Comparison of ENCODE assay signal across 22 cellular contexts in the genomic region with DNA sequence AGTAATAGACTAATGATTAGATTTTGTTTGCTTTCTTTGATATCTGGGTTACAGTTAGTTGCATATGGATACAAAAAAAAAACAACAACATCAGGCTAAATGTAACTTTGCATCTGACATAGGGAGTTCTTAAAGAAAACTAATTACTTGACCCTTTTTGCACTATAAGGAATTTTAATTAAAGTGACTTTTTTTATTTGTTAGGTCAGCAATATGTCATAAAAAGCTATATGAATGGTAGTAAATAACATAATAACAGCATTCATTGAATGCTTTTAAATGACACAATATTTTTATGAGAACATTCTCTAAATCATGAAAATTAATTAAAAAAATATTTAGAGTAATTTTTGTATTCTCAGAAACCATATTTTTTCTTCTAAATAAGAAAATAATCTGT.
DNase-seq lines count a peak whose midpoint lies in the region; ATAC-seq, FAIRE-seq and TF ChIP-seq lines count a peak whose summit lies in the region.
"Had no signal": no experiment of that assay in that cellular context is flagged by ENCODE, and none has a peak within 500 bp of the region (broad histone marks: within the 10 kb centered on the region; RNA-seq: fewer than 3 reads in every experiment).

No MANE protein-coding gene starts in this region.

- ATAC-seq in A549: no peak
- ATAC-seq in K562: no peak
- ATAC-seq in GM21737 (IDR thresholded peaks at IDR 0.05; ENCODE audit: unreplicated experiment): no peak
- ATAC-seq: CD8-positive, alpha-beta T cell; GM12878 had no signal

- TF ChIP-seq CTCF in A549 (IDR thresholded peaks at IDR 0.05): no peak
- TF ChIP-seq CTCF in K562 (IDR thresholded peaks at IDR 0.05 in 2 of 3, conservative IDR thresholded peaks at IDR 0.05 in 1 of 3; ENCODE audit: insufficient read depth in 2 of 3, low read depth in 1 of 3, low read length in 3 of 3): no peak

- no peaks in the 10 kb centered on the region for H3K79me2 ChIP-seq in K562 (ENCODE audit: control insufficient read depth, insufficient read depth, low read length)

- H3K27me3 ChIP-seq in K562 (ENCODE audit: control insufficient read depth in 2 of 2, insufficient read depth in 2 of 2, low read length in 2 of 2) (no peaks in the 10 kb centered on the region), HAP-1 (ENCODE audit: low read depth) (no peaks in the 10 kb centered on the region)
- H3K27me3 ChIP-seq: BLaER1 treated with 17β-estradiol and CSF1 and Interleukin-3, amounts not matched to agents 10 nM and 100 nM had no signal

- H3K27ac ChIP-seq in A549 (no peak overlapping the region), K562 (ENCODE audit: extremely low read depth, low read depth, low read length) (no peak overlapping the region)
- H3K27ac ChIP-seq: BLaER1 treated with 17β-estradiol and CSF1 and Interleukin-3, amounts not matched to agents 10 nM and 100 nM; C4-2B had no signal

- H3K36me3 ChIP-seq in K562 (ENCODE audit: control insufficient read depth, insufficient read depth, low read length): no peaks in the 10 kb centered on the region
- H3K36me3 ChIP-seq in HAP-1 (replicated peaks): no peaks in the 10 kb centered on the region
- H3K36me3 ChIP-seq: BLaER1 treated with 17β-estradiol and CSF1 and Interleukin-3, amounts not matched to agents 10 nM and 100 nM had no signal

- H3K4me1 ChIP-seq in A549: no peaks in the 10 kb centered on the region
- H3K4me1 ChIP-seq in K562 (replicated peaks in 1 of 2; ENCODE audit: control insufficient read depth in 2 of 2, insufficient read depth in 2 of 2, low read length in 2 of 2): no peaks in the 10 kb centered on the region
- H3K4me1 ChIP-seq in HAP-1: peaks cover 13% of the 10 kb centered on the region
- H3K4me1 ChIP-seq: BLaER1 treated with 17β-estradiol and CSF1 and Interleukin-3, amounts not matched to agents 10 nM and 100 nM; Caco-2 had no signal

- BruUV-seq in K562 (replicated peaks; lab: Mats Ljungman, UMichigan): no TSS peak

- intact Hi-C loops in K562 (cut with micrococcal nuclease): no loop called here

- TF ChIP-seq POLR2A in A549 (IDR thresholded peaks at IDR 0.05; ENCODE audit: low read length) (no peak), K562 (conservative IDR thresholded peaks at IDR 0.05) (no peak)

- TF ChIP-seq RAD21 in A549 (conservative IDR thresholded peaks at IDR 0.05 in 1 of 2, IDR thresholded peaks at IDR 0.05 in 1 of 2) (no peak), K562 (CRISPR knock-in tag; conservative IDR thresholded peaks at IDR 0.05 in 1 of 2, IDR thresholded peaks at IDR 0.05 in 1 of 2) (no peak)

- DNase-seq in A549 (ENCODE audit: low read depth in 1 of 2, low spot score in 1 of 2) (no peak), K562 (ENCODE audit: extremely low read depth in 1 of 4, low spot score in 3 of 4) (no peak), HAP-1 (ENCODE audit: low spot score in 2 of 2) (no peak)
- DNase-seq in stimulated activated CD4-positive, alpha-beta T cell treated with anti-CD3 and anti-CD28 coated beads, Interleukin-15, amount 100 ng/mL, for 24 hours: no peak
- DNase-seq: 8988T; AML-193; Caco-2; Calu3; CD4-positive, alpha-beta T cell; CD8-positive, alpha-beta T cell; DMS79 treated with DMSO at 0.1 percent for 48 hours; GDM1 had no signal

- H2AFZ ChIP-seq in K562 (ENCODE audit: low read depth, low read length): no peak overlapping the region

- CTCF ChIA-PET in A549 (lab: Yijun Ruan, JAX): no interaction called here
- CTCF ChIA-PET in K562 (lab: Yijun Ruan, JAX; ENCODE audit: low intra/inter-chr PET ratio): no interaction called here

- H3K9ac ChIP-seq in K562 (ENCODE audit: insufficient read depth in 1 of 2, low read depth in 2 of 2, low read length in 2 of 2): no peak overlapping the region
- H3K9ac ChIP-seq: BLaER1 treated with 17β-estradiol and CSF1 and Interleukin-3, amounts not matched to agents 10 nM and 100 nM had no signal

- H4K20me1 ChIP-seq in K562 (replicated peaks; ENCODE audit: control insufficient read depth, insufficient read depth, low read length): no peaks in the 10 kb centered on the region
- H4K20me1 ChIP-seq: BLaER1 treated with 17β-estradiol and CSF1 and Interleukin-3, amounts not matched to agents 10 nM and 100 nM had no signal

- no peak for FAIRE-seq in A549 (lab: Jason Lieb, UNC)
- FAIRE-seq in G401.6 (lab: Jason Lieb, UNC): peak; percentile 13
- no peak for FAIRE-seq in K562 (lab: Jason Lieb, UNC)
- FAIRE-seq in endometrium (lab: Jason Lieb, UNC): peak; percentile 26
- FAIRE-seq: A204.1, D721Med, GM12878, GM12892, GM18507 had no signal

- TF ChIP-seq EP300 in A549 (IDR thresholded peaks at IDR 0.05) (no peak), K562 (IDR thresholded peaks at IDR 0.05; ENCODE audit: low read length) (no peak)

- no peak overlapping the region for H3K4me2 ChIP-seq in A549
- no peak overlapping the region for H3K4me2 ChIP-seq in K562 (ENCODE audit: insufficient read depth, low read length)
- H3K4me2 ChIP-seq: BLaER1 treated with 17β-estradiol and CSF1 and Interleukin-3, amounts not matched to agents 10 nM and 100 nM had no signal

- no peaks in the 10 kb centered on the region for H3K9me1 ChIP-seq in K562 (ENCODE audit: control insufficient read depth, insufficient read depth, low read length)

- H3K4me3 ChIP-seq in A549 (no peak overlapping the region), K562 (no peak overlapping the region), HAP-1 (no peak overlapping the region)
- H3K4me3 ChIP-seq: BLaER1 treated with 17β-estradiol and CSF1 and Interleukin-3, amounts not matched to agents 10 nM and 100 nM; GM12878 had no signal

- in situ Hi-C loops in K562 (cut with MboI): no loop called here
- in situ Hi-C loops in HAP-1 (cut with MboI; ENCODE audit: low sequenced_read_pairs): no loop called here

- H3K9me3 ChIP-seq in A549 (no peaks in the 10 kb centered on the region), K562 (replicated peaks; ENCODE audit: control insufficient read depth, insufficient read depth, low read depth, low read length) (no peaks in the 10 kb centered on the region), HAP-1 (peaks cover 1% of the 10 kb centered on the region; the same call in 1 of the 2 replicates)
- H3K9me3 ChIP-seq: BLaER1 treated with 17β-estradiol and CSF1 and Interleukin-3, amounts not matched to agents 10 nM and 100 nM; Caco-2 had no signal

- POLR2A ChIA-PET in A549 (lab: Yijun Ruan, JAX) (no interaction called here), K562 (lab: Yijun Ruan, JAX) (no interaction called here)

TF ChIP-seq in A549, 52 proteins besides CTCF, POLR2A, EP300 and RAD21:
- peak; percentile 24 for TF ChIP-seq MAFK (IDR thresholded peaks at IDR 0.05; ENCODE audit: partially characterized antibody)
- TF ChIP-seq, protein P1, sequence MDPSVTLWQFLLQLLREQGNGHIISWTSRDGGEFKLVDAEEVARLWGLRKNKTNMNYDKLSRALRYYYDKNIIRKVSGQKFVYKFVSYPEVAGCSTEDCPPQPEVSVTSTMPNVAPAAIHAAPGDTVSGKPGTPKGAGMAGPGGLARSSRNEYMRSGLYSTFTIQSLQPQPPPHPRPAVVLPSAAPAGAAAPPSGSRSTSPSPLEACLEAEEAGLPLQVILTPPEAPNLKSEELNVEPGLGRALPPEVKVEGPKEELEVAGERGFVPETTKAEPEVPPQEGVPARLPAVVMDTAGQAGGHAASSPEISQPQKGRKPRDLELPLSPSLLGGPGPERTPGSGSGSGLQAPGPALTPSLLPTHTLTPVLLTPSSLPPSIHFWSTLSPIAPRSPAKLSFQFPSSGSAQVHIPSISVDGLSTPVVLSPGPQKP (IDR thresholded peaks at IDR 0.05; ENCODE audit: low read depth, low read length): no peak

TF ChIP-seq in K562, 482 proteins besides CTCF, POLR2A, EP300 and RAD21:
- TF ChIP-seq C11orf30 (IDR thresholded peaks at IDR 0.05; ENCODE audit: low read depth): peak; percentile 14; the same call in 1 of the 2 replicates
- TF ChIP-seq CBFB (CRISPR knock-in tag; IDR thresholded peaks at IDR 0.05): no peak
- TF ChIP-seq CBX5 (IDR thresholded peaks at IDR 0.05; ENCODE audit: borderline replicate concordance, low read depth): no peak
- TF ChIP-seq ZNF316 (IDR thresholded peaks at IDR 0.05): peak; percentile 56
